31 cellular contexts compared by ENCODE assay signal in genomic region chr13:62906896-62907295, GRCh38.
"Had no signal": no experiment of that assay in that cellular context is flagged by ENCODE, and none has a peak within 500 bp of the region (broad histone marks: within the 10 kb centered on the region; RNA-seq: fewer than 3 reads in every experiment).

No MANE protein-coding gene starts in this region.

- FAIRE-seq: bronchial epithelial cell, TTC549 had no signal

- H3K27me3 ChIP-seq: ascending aorta, cardiac muscle cell had no signal

- H3K36me3 ChIP-seq: ascending aorta, cardiac muscle cell had no signal

- H3K4me1 ChIP-seq: ascending aorta had no signal

- DNase-seq: activated B cell treated with CpG ODN at 0.5 μM for 24 hours; activated CD4-positive, alpha-beta memory T cell treated with anti-CD3 and anti-CD28 coated beads, Interleukin-2, amount 10 ng/mL, durations not matched to agents 7 days and 5 days; activated CD4-positive, alpha-beta T cell treated with anti-CD3 and anti-CD28 coated beads for 1 hour; activated CD4-positive, alpha-beta T cell treated with anti-CD3 and anti-CD28 coated beads for 36 hours; activated CD4-positive, alpha-beta T cell treated with anti-CD3 and anti-CD28 coated beads for 48 hours; activated CD4-positive, alpha-beta T cell treated with anti-CD3 and anti-CD28 coated beads, Interleukin-2, amount 10 ng/mL, durations not matched to agents 7 days and 5 days; activated CD4-positive, alpha-beta T cell treated with anti-CD3 and anti-CD28 coated beads, Interleukin-2, amount 50 U/mL, for 48 hours; activated CD8-positive, alpha-beta memory T cell treated with anti-CD3 and anti-CD28 coated beads for 24 hours; activated CD8-positive, alpha-beta memory T cell treated with anti-CD3 and anti-CD28 coated beads, Interleukin-2, amount 10 ng/mL, durations not matched to agents 7 days and 5 days; activated CD8-positive, alpha-beta memory T cell treated with anti-CD3 and anti-CD28 coated beads, Interleukin-2, amount 50 U/mL, for 48 hours; activated CD8-positive, alpha-beta T cell treated with anti-CD3 and anti-CD28 coated beads, Interleukin-2, amount 10 ng/mL, durations not matched to agents 7 days and 5 days; activated effector memory CD4-positive, alpha-beta T cell treated with Interleukin-2 at 50 U/mL for 16 hours; activated gamma-delta T cell; activated naive CD4-positive, alpha-beta T cell treated with anti-CD3 and anti-CD28 coated beads, Interleukin-2, amount 10 ng/mL, durations not matched to agents 7 days and 5 days; activated naive CD4-positive, alpha-beta T cell treated with Interleukin-2 at 50 U/mL for 16 hours; activated naive CD8-positive, alpha-beta T cell treated with anti-CD3 and anti-CD28 coated beads, Interleukin-2, amount 10 ng/mL, durations not matched to agents 7 days and 5 days; activated naive CD8-positive, alpha-beta T cell treated with anti-CD3 and anti-CD28 coated beads, Interleukin-2, amount 50 U/mL, for 24 hours; activated T-cell treated with anti-CD3 and anti-CD28 coated beads, Interleukin-2, amount 50 U/mL, for 24 hours; activated T-cell treated with anti-CD3 and anti-CD28 coated beads, Interleukin-2, amount 50 U/mL, for 48 hours; amygdala; anterior cingulate cortex; caudate nucleus; cerebellar nuclear complex; T-helper 1 cell; T-helper 2 cell; T-helper 9 cell had no signal

- H3K4me3 ChIP-seq: ascending aorta, cardiac muscle cell had no signal

- ATAC-seq: activated CD4-positive, alpha-beta T cell treated with anti-CD3 and anti-CD28 coated beads for 36 hours; activated CD8-positive, alpha-beta memory T cell treated with anti-CD3 and anti-CD28 coated beads, Interleukin-2, amount 10 ng/mL, durations not matched to agents 7 days and 5 days; activated CD8-positive, alpha-beta T cell treated with anti-CD3 and anti-CD28 coated beads, Interleukin-2, amount 10 ng/mL, durations not matched to agents 7 days and 5 days; activated naive CD8-positive, alpha-beta T cell treated with anti-CD3 and anti-CD28 coated beads, Interleukin-2, amount 50 U/mL, for 24 hours had no signal

- H3K27ac ChIP-seq: ascending aorta, cardiac muscle cell, VCaP had no signal

- H3K9me3 ChIP-seq: ascending aorta had no signal
